37 cellular contexts compared by ENCODE assay signal in the genomic region with DNA sequence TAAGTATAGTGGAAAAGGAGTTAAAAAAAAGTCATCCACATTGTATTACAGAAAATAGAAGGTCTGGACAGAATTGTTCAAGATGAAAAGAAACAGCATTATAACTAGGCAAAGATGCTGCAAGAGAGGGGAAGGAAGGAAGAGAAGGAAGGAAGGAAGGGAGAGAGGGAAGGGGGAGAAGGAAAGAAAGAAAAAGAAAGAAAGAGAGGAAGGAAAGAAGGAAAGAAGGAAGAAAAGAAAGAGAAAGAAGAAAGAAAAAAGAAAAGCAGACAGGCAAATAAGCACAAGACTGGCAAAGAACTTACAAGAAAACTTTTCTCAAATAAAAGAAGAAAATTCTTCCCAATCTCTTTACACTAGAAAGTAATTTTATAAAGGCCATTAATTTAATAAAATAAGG. TPM values are rescaled to one million over a fixed set of nuclear protein-coding genes. Genes with fewer than 3 reads are reported as not detected.
"Had no signal": no experiment of that assay in that cellular context is flagged by ENCODE, and none has a peak within 500 bp of the region (broad histone marks: within the 10 kb centered on the region; RNA-seq: fewer than 3 reads in every experiment).

No MANE protein-coding gene starts in this region.

- H3K36me3 ChIP-seq: MG63 had no signal

- H3K27me3 ChIP-seq: MG63 had no signal

- DNase-seq: Karpas-422, Kasumi-1, MG63, MM.1S, MV-4-11, NCI-H1048, NCI-H1092, NCI-H1092 treated with DMSO at 0.1 percent for 48 hours, NCI-H1105, NCI-H1105 treated with DMSO at 0.1 percent for 48 hours, NCI-H1417, NCI-H1417 treated with DMSO at 0.1 percent for 48 hours, NCI-H1436, NCI-H1436 treated with DMSO at 0.1 percent for 48 hours, NCI-H146, NCI-H1694, NCI-H1694 treated with DMSO at 0.1 percent for 48 hours, NCI-H187, NCI-H187 treated with DMSO at 0.1 percent for 48 hours, NCI-H1930, NCI-H2029, NCI-H2029 treated with DMSO at 0.1 percent for 48 hours, NCI-H2081, NCI-H2081 treated with DMSO at 0.1 percent for 48 hours, NCI-H2107, NCI-H2171, NCI-H2171 treated with DMSO at 0.1 percent for 48 hours, NCI-H2227 treated with DMSO at 0.1 percent for 48 hours, NCI-H226, NCI-H345, NCI-H446, NCI-H446 treated with DMSO at 0.1 percent for 48 hours, NCI-H510A, NCI-H510A treated with DMSO at 0.1 percent for 48 hours had no signal

- H3K4me3 ChIP-seq: MG63 had no signal

- H3K9me3 ChIP-seq: MG63 had no signal

RNA-seq across cellular contexts. Expression of gene FLT1, which starts 15.1 kb away (rescaled TPM):
- total RNA-seq: LHCN-M2, MCF 10A, NCI-H460 had no signal
